ENCODE assay signal across 13 cellular contexts in genomic region chr2:61775956-61776570, GRCh38.
DNase-seq lines count a peak whose midpoint lies in the region; ATAC-seq, FAIRE-seq and TF ChIP-seq lines count a peak whose summit lies in the region.
"Had no signal": no experiment of that assay in that cellular context is flagged by ENCODE, and none has a peak within 500 bp of the region (broad histone marks: within the 10 kb centered on the region; RNA-seq: fewer than 3 reads in every experiment).

No MANE protein-coding gene starts in this region.

- H3K36me3 Mint-ChIP-seq in natural killer cell = peaks cover 8% of the 10 kb centered on the region

- H3K4me1 Mint-ChIP-seq in natural killer cell = no peaks in the 10 kb centered on the region
- H3K4me1 Mint-ChIP-seq: activated CD4-positive, alpha-beta memory T cell treated with anti-CD3 and anti-CD28 coated beads, Interleukin-2, amount 10 ng/mL, durations not matched to agents 7 days and 5 days had no signal

- ATAC-seq in HG02885 (IDR thresholded peaks at IDR 0.05; ENCODE audit: poor library complexity, unreplicated experiment) (peak; percentile 81), left lobe of liver (no peak), natural killer cell (no peak)

- TF ChIP-seq CTCF in MM.1S (IDR thresholded peaks at IDR 0.05; ENCODE audit: low read length) = no peak
- no peak for TF ChIP-seq CTCF in natural killer cell (IDR thresholded peaks at IDR 0.05)

- no peak overlapping the region for H3K4me3 Mint-ChIP-seq in natural killer cell
- H3K4me3 Mint-ChIP-seq: activated CD4-positive, alpha-beta memory T cell treated with anti-CD3 and anti-CD28 coated beads, Interleukin-2, amount 10 ng/mL, durations not matched to agents 7 days and 5 days had no signal

- H3K27me3 ChIP-seq in MM.1S (replicated peaks; ENCODE audit: insufficient read depth, low read length) = no peaks in the 10 kb centered on the region

- H3K4me1 ChIP-seq in MM.1S (ENCODE audit: low read length) = peaks cover 9% of the 10 kb centered on the region
- H3K4me1 ChIP-seq: SJSA1 had no signal

- no peaks in the 10 kb centered on the region for H3K36me3 ChIP-seq in MM.1S (replicated peaks; ENCODE audit: insufficient read depth, low read length)
- H3K36me3 ChIP-seq: SJSA1 had no signal

- H3K79me2 ChIP-seq in MM.1S (ENCODE audit: low read length) = no peaks in the 10 kb centered on the region

- H3K4me2 ChIP-seq in MM.1S (ENCODE audit: low read depth, low read length) = peak overlapping the region; percentile 66

- peak; percentile 90 for FAIRE-seq in GM19239 (lab: Jason Lieb, UNC)

- H4K20me1 ChIP-seq in MM.1S (ENCODE audit: insufficient read depth, low read length) = no peaks in the 10 kb centered on the region

- H3F3A ChIP-seq in MM.1S (ENCODE audit: insufficient read depth, low read length) = 0 out of 2 replicates have a peak, but pooled peaks cover 12% of the 10 kb centered on the region

- no peak overlapping the region for H3K27ac Mint-ChIP-seq in natural killer cell
- H3K27ac Mint-ChIP-seq: activated CD4-positive, alpha-beta memory T cell treated with anti-CD3 and anti-CD28 coated beads, Interleukin-2, amount 10 ng/mL, durations not matched to agents 7 days and 5 days had no signal

- H3K9ac ChIP-seq in MM.1S (ENCODE audit: low read length) = peak overlapping the region; percentile 38; the same call in 1 of the 2 replicates

- DNase-seq in CD1c-positive myeloid dendritic cell (ENCODE audit: extremely low spot score) (peak; percentile 5), GM19239 (ENCODE audit: insufficient read length, low spot score) (peak; percentile 28), MM.1S (peak; percentile 51), left lobe of liver (ENCODE audit: low spot score) (no peak), SW 1271 (lab: John Stamatoyannopoulos, UW) (no peak), natural killer cell (no peak), GOT3 (lab: John Stamatoyannopoulos, UW) (no peak)
- DNase-seq: activated CD4-positive, alpha-beta memory T cell treated with anti-CD3 and anti-CD28 coated beads, Interleukin-2, amount 10 ng/mL, durations not matched to agents 7 days and 5 days; amygdala; NCI-H187 treated with DMSO at 0.1 percent for 48 hours; stimulated activated CD4-positive, alpha-beta T cell treated with anti-CD3 and anti-CD28 coated beads, Interleukin-12 subunit alpha, Interleukin-12 subunit beta, amount 100 ng/mL, for 4 hours had no signal

- intact Hi-C loops in natural killer cell (cut with micrococcal nuclease) = no loop called here

- peaks cover 35 to 56% of the 10 kb centered on the region in 2 donors for H3K27me3 Mint-ChIP-seq in natural killer cell (ENCODE audit: low read depth in 2 of 2)

- peaks cover 4 to 6% of the 10 kb centered on the region in 2 donors for H3K9me3 Mint-ChIP-seq in natural killer cell

- H3K27ac ChIP-seq in MM.1S (ENCODE audit: low read length) = peak overlapping the region; percentile 69; the same call in 1 of the 2 replicates
- H3K27ac ChIP-seq: SJSA1 had no signal

- H3K9me2 ChIP-seq in MM.1S (replicated peaks; ENCODE audit: insufficient read depth, low read length) = no peaks in the 10 kb centered on the region

- H2AFZ ChIP-seq in MM.1S (ENCODE audit: low read length) = peak overlapping the region; percentile 51; the same call in 1 of the 2 replicates

- peak overlapping the region; percentile 17; the same call in 1 of the 2 replicates for H3K4me3 ChIP-seq in MM.1S (ENCODE audit: low read length)
- H3K4me3 ChIP-seq: SJSA1 had no signal

- H3K9me3 ChIP-seq in MM.1S (replicated peaks; ENCODE audit: insufficient read depth, low read length) = no peaks in the 10 kb centered on the region
- H3K9me3 ChIP-seq: SJSA1 had no signal

Comparison
In these comparisons a context has a peak if more than half of its experiments do, and no peak if none do; other contexts are left out.
1. DNase-seq: peak in CD1c-positive myeloid dendritic cell (single experiment), GM19239 (single experiment) and MM.1S (single experiment); none in left lobe of liver (single experiment), SW 1271 (0 of 2), natural killer cell (single experiment) and GOT3 (single experiment).